Comparison of ENCODE assay signal across 18 cellular contexts in genomic region chr6:159695984-159696383, GRCh38. TPM values are rescaled to one million over a fixed set of nuclear protein-coding genes. Genes with fewer than 3 reads are reported as not detected.
DNase-seq lines count a peak whose midpoint lies in the region; ATAC-seq and TF ChIP-seq lines count a peak whose summit lies in the region.
"Had no signal": no experiment of that assay in that cellular context is flagged by ENCODE, and none has a peak within 500 bp of the region (broad histone marks: within the 10 kb centered on the region; RNA-seq: fewer than 3 reads in every experiment).

No MANE protein-coding gene starts in this region.

- no peak for ATAC-seq in central memory CD8-positive, alpha-beta T cell (replicated peaks; ENCODE audit: extremely low read depth, poor library complexity, severe bottlenecking)
- ATAC-seq in GM21786 (IDR thresholded peaks at IDR 0.05; ENCODE audit: unreplicated experiment) = no peak
- ATAC-seq: activated CD8-positive, alpha-beta T cell treated with anti-CD3 and anti-CD28 coated beads for 36 hours; foreskin keratinocyte had no signal

- no peak overlapping the region for H3K4me3 ChIP-seq in BLaER1
- no peak overlapping the region for H3K4me3 ChIP-seq in CD8-positive, alpha-beta memory T cell (ENCODE audit: low read length)
- H3K4me3 ChIP-seq: thyroid gland had no signal

- H3K27ac ChIP-seq in BLaER1 = no peak overlapping the region
- H3K27ac ChIP-seq in CD8-positive, alpha-beta memory T cell (ENCODE audit: low read depth, low read length) = no peak overlapping the region
- H3K27ac ChIP-seq: C4-2B, foreskin keratinocyte, thyroid gland, VCaP had no signal

- no peaks in the 10 kb centered on the region for H3K27me3 Mint-ChIP-seq in central memory CD8-positive, alpha-beta T cell
- H3K27me3 Mint-ChIP-seq in nephron (ENCODE audit: low read depth) = no peaks in the 10 kb centered on the region
- H3K27me3 Mint-ChIP-seq in CD8-positive, alpha-beta memory T cell = peaks cover 0 to 2% of the 10 kb centered on the region in 2 donors
- H3K27me3 Mint-ChIP-seq: activated CD8-positive, alpha-beta T cell treated with anti-CD3 and anti-CD28 coated beads for 36 hours had no signal

- CTCF ChIA-PET in CD8-positive, alpha-beta memory T cell (lab: Charles Lee) = interaction anchor here (3.2 kb wide), 1 partner anchor 25 kb away, joined by 15 read pairs; no protein-coding TSS in a partner anchor

- H3K4me1 Mint-ChIP-seq in central memory CD8-positive, alpha-beta T cell = peaks cover 28% of the 10 kb centered on the region
- H3K4me1 Mint-ChIP-seq in nephron = peaks cover 27% of the 10 kb centered on the region
- peaks cover 25 to 39% (median 30%) of the 10 kb centered on the region in 3 donors for H3K4me1 Mint-ChIP-seq in CD8-positive, alpha-beta memory T cell

- peak overlapping the region; percentile 85; the same call in 1 of the 2 replicates for H3K4me2 ChIP-seq in BLaER1

- no peaks in the 10 kb centered on the region for H3K9me3 ChIP-seq in BLaER1
- H3K9me3 ChIP-seq in CD8-positive, alpha-beta memory T cell (ENCODE audit: low read length) = no peaks in the 10 kb centered on the region
- H3K9me3 ChIP-seq: spleen, thyroid gland had no signal

- H3K27ac Mint-ChIP-seq in central memory CD8-positive, alpha-beta T cell (ENCODE audit: low read depth) = peak overlapping the region; percentile 71
- H3K27ac Mint-ChIP-seq in nephron = no peak overlapping the region
- peak overlapping the region in 3 of 8 donors; percentile 66 to 77 (median 74) for H3K27ac Mint-ChIP-seq in CD8-positive, alpha-beta memory T cell
- H3K27ac Mint-ChIP-seq: activated CD8-positive, alpha-beta T cell treated with anti-CD3 and anti-CD28 coated beads for 36 hours had no signal

- H3K36me3 Mint-ChIP-seq in central memory CD8-positive, alpha-beta T cell (ENCODE audit: insufficient read depth) = peaks cover 22% of the 10 kb centered on the region
- peaks cover 12% of the 10 kb centered on the region for H3K36me3 Mint-ChIP-seq in nephron (ENCODE audit: low read depth)
- peaks cover 3 to 14% (median 3%) of the 10 kb centered on the region in 3 donors for H3K36me3 Mint-ChIP-seq in CD8-positive, alpha-beta memory T cell

- H3K36me3 ChIP-seq in BLaER1 = no peaks in the 10 kb centered on the region
- peaks cover 4% of the 10 kb centered on the region for H3K36me3 ChIP-seq in CD8-positive, alpha-beta memory T cell (ENCODE audit: insufficient read depth, low read length)
- H3K36me3 ChIP-seq: thyroid gland had no signal

- peaks cover 17% of the 10 kb centered on the region for H4K20me1 ChIP-seq in BLaER1

- POLR2A ChIA-PET in CD8-positive, alpha-beta memory T cell (lab: Charles Lee) = interaction anchor here (0.8 kb wide), 1 partner anchor 31 kb away, joined by 3 read pairs; the partner anchor contains the start of gene WTAP

- H3K4me1 ChIP-seq in BLaER1 = peaks cover 86% of the 10 kb centered on the region
- peaks cover 32% of the 10 kb centered on the region for H3K4me1 ChIP-seq in CD8-positive, alpha-beta memory T cell (ENCODE audit: insufficient read depth, low read length)

- H3K9ac ChIP-seq in BLaER1 = no peak overlapping the region

- no peak overlapping the region for H3K4me3 Mint-ChIP-seq in central memory CD8-positive, alpha-beta T cell
- peak overlapping the region; percentile 34 to 46 (median 46) for H3K4me3 Mint-ChIP-seq in nephron
- peak overlapping the region in 2 of 7 donors; percentile 19 to 55 for H3K4me3 Mint-ChIP-seq in CD8-positive, alpha-beta memory T cell
- H3K4me3 Mint-ChIP-seq: activated CD8-positive, alpha-beta T cell treated with anti-CD3 and anti-CD28 coated beads for 36 hours had no signal

- no peaks in the 10 kb centered on the region for H3K27me3 ChIP-seq in BLaER1
- no peaks in the 10 kb centered on the region for H3K27me3 ChIP-seq in CD8-positive, alpha-beta memory T cell (ENCODE audit: insufficient read depth, low read length, poor library complexity, severe bottlenecking)
- H3K27me3 ChIP-seq: foreskin keratinocyte, spleen, thyroid gland had no signal

- TF ChIP-seq CTCF in nephron (IDR thresholded peaks at IDR 0.05; ENCODE audit: unreplicated experiment in 3 of 3) = no peak

- peak; percentile 66 for DNase-seq in HCEC 1CT
- DNase-seq in central memory CD8-positive, alpha-beta T cell (ENCODE audit: low spot score in 2 of 2) = no peak
- no peak for DNase-seq in occipital lobe (lab: John Stamatoyannopoulos, UW)
- DNase-seq in NCI-H446 (lab: John Stamatoyannopoulos, UW) = no peak
- DNase-seq in CD8-positive, alpha-beta memory T cell = no peak
- DNase-seq: activated CD8-positive, alpha-beta T cell treated with anti-CD3 and anti-CD28 coated beads for 36 hours; activated T-cell treated with anti-CD3 and anti-CD28 coated beads, Interleukin-2, amount 50 U/mL, for 48 hours; caudate nucleus; NCI-H187; spleen; T-helper 1 cell; thyroid gland had no signal

- H3K9me3 Mint-ChIP-seq in central memory CD8-positive, alpha-beta T cell = no peaks in the 10 kb centered on the region
- H3K9me3 Mint-ChIP-seq in nephron = no peaks in the 10 kb centered on the region
- no peaks in the 10 kb centered on the region for H3K9me3 Mint-ChIP-seq in CD8-positive, alpha-beta memory T cell
- H3K9me3 Mint-ChIP-seq: activated CD8-positive, alpha-beta T cell treated with anti-CD3 and anti-CD28 coated beads for 36 hours had no signal

RNA-seq across cellular contexts. Expression of gene SOD2, which starts 2.9 kb away (rescaled TPM):
- 75.2 TPM for total RNA-seq in occipital lobe
- 10 to 100 TPM; 82.9 to 86.6 TPM for total RNA-seq in CD8-positive, alpha-beta memory T cell
- polyA plus RNA-seq in CD8-positive, alpha-beta memory T cell = 85.0 TPM

RNA-seq across cellular contexts. Expression of gene WTAP, which starts 31.3 kb away (rescaled TPM):
- total RNA-seq in occipital lobe = 147 TPM
- 100 to 1,000 TPM in 1 of 2 experiments, 10 to 100 TPM in 1; 95.1 to 103 TPM for total RNA-seq in CD8-positive, alpha-beta memory T cell
- polyA plus RNA-seq in CD8-positive, alpha-beta memory T cell = 149 TPM
